8 cellular contexts compared by ENCODE assay signal in genomic region chr19:7522072-7522922, GRCh38. TPM values are rescaled to one million over a fixed set of nuclear protein-coding genes. Genes with fewer than 3 reads are reported as not detected.
DNase-seq lines count a peak whose midpoint lies in the region; ATAC-seq and TF ChIP-seq lines count a peak whose summit lies in the region.

TSS of gene MCOLN1 (plus strand) at chr19:7522624. CDS start at chr19:7522751, 127 bp downstream.

- H3K27me3 ChIP-seq in heart left ventricle (no peaks in the 10 kb centered on the region), upper lobe of right lung (no peaks in the 10 kb centered on the region)

- H3K27ac Mint-ChIP-seq in progenitor cell of endocrine pancreas: peak within 1 kb of the TSS; percentile 41

- intact Hi-C loops in heart left ventricle (cut with DNase I): loop anchor here in 4 of 10 donors (1.0 to 10.0 kb wide), 3 partner anchors 12 to 127 kb away; partner anchors contain the start of gene PEX11G (in 3 of the 4)
- intact Hi-C loops in upper lobe of right lung (cut with DNase I): no loop called here

- peaks cover 12% of the 10 kb centered on the region for H3K4me1 Mint-ChIP-seq in progenitor cell of endocrine pancreas (ENCODE audit: low read depth)

- 0 to 1% (median 1%) methylated on average over 62 to 65 of the region's 65 CpGs for WGBS in adipose tissue, 3 donors
- WGBS in heart left ventricle, 4 donors: 0 to 1% (median 1%) methylated on average over 18 to 65 of the region's 65 CpGs

- DNase-seq in GM12865 (ENCODE audit: low read depth) (peak; percentile 99), NCI-H1436 treated with DMSO at 0.1 percent for 48 hours (lab: John Stamatoyannopoulos, UW) (peak; percentile 57), T-helper 1 cell (peak; percentile 98 to 100 (median 99)), heart left ventricle (peak; percentile 99 to 100 (median 100)), progenitor cell of endocrine pancreas (ENCODE audit: low spot score, unreplicated experiment) (peak; percentile 100), upper lobe of right lung (peak; percentile 100)

- H3K36me3 Mint-ChIP-seq in progenitor cell of endocrine pancreas (ENCODE audit: insufficient read depth): peaks cover 11% of the 10 kb centered on the region

- no peak within 1 kb of the TSS for H3K27ac ChIP-seq in adipose tissue (ENCODE audit: low read depth, low read length)
- H3K27ac ChIP-seq in heart left ventricle: peak within 1 kb of the TSS in 11 of 12 donors; percentile 28 to 84 (median 66)
- peak within 1 kb of the TSS; percentile 68 for H3K27ac ChIP-seq in upper lobe of right lung

- H3K27me3 Mint-ChIP-seq in progenitor cell of endocrine pancreas: no peaks in the 10 kb centered on the region

- peak in 1 of 2 donors; percentile 83 for TF ChIP-seq POLR2A in heart left ventricle (IDR thresholded peaks at IDR 0.05)

- TF ChIP-seq CTCF in GM12865 (IDR thresholded peaks at IDR 0.05; ENCODE audit: insufficient read depth, low read depth, low read length, missing control alignments): no peak
- no peak for TF ChIP-seq CTCF in heart left ventricle (IDR thresholded peaks at IDR 0.05)
- TF ChIP-seq CTCF in progenitor cell of endocrine pancreas (IDR thresholded peaks at IDR 0.05; ENCODE audit: unreplicated experiment): no peak
- TF ChIP-seq CTCF in upper lobe of right lung (IDR thresholded peaks at IDR 0.05): no peak

- ATAC-seq in HG02798 (IDR thresholded peaks at IDR 0.05; ENCODE audit: poor library complexity, unreplicated experiment): peak; percentile 93
- peak; percentile 92 to 98 (median 92) for ATAC-seq in heart left ventricle
- peak; percentile 96 for ATAC-seq in upper lobe of right lung

- H3K9me3 ChIP-seq in heart left ventricle: no peaks in the 10 kb centered on the region
- no peaks in the 10 kb centered on the region for H3K9me3 ChIP-seq in upper lobe of right lung

- H3K36me3 ChIP-seq in heart left ventricle (peaks cover 0 to 43% (median 25%) of the 10 kb centered on the region in 9 donors), upper lobe of right lung (peaks cover 23% of the 10 kb centered on the region)

- H3K4me3 Mint-ChIP-seq in progenitor cell of endocrine pancreas (ENCODE audit: low read depth): peak within 1 kb of the TSS; percentile 76

- H3K9me3 Mint-ChIP-seq in progenitor cell of endocrine pancreas (ENCODE audit: low read depth): no peaks in the 10 kb centered on the region

- H3K4me3 ChIP-seq in GM12865 (ENCODE audit: low read depth, low read length) (peak within 1 kb of the TSS; percentile 63), heart left ventricle (peak within 1 kb of the TSS; percentile 67 to 97 (median 86)), upper lobe of right lung (peak within 1 kb of the TSS; percentile 92)

- peaks cover 0 to 41% (median 18%) of the 10 kb centered on the region in 12 donors for H3K4me1 ChIP-seq in heart left ventricle
- H3K4me1 ChIP-seq in upper lobe of right lung: peaks cover 23% of the 10 kb centered on the region

RNA-seq across cellular contexts. Expression of gene MCOLN1, which starts in this region (rescaled TPM):
- polyA plus RNA-seq in adipose tissue (10 to 100 TPM; 12.1 to 38.2 (median 34.3) TPM), heart left ventricle (10 to 100 TPM; 24.6 to 25.2 TPM)
- total RNA-seq in heart left ventricle (10 to 100 TPM; 12.1 to 49.7 (median 14.9) TPM), progenitor cell of endocrine pancreas (16.5 and 18.3 TPM in 2 replicates), upper lobe of right lung (55.0 TPM)
